16 cellular contexts compared by ENCODE assay signal in the genomic region with DNA sequence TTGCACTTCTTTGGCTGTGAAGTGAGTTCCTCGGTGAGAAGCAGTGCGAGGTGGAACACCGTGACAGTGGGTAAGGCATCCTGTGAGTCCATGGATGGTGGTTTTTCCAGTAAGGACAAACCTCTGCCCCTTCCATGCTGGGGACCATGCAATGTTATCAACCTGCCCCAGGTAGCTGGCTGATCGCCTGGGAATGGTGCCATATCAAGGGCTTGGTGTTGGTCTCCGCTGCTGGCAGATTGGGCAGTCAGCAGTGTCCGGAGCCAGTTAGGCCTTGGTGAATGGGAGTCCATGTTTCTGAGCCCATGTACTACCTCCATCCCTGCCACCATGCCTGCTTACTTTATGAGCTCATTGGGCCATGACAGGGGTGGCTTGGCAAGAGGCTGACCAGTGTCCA.
DNase-seq lines count a peak whose midpoint lies in the region; ATAC-seq, FAIRE-seq and TF ChIP-seq lines count a peak whose summit lies in the region.
"Had no signal": no experiment of that assay in that cellular context is flagged by ENCODE, and none has a peak within 500 bp of the region (broad histone marks: within the 10 kb centered on the region; RNA-seq: fewer than 3 reads in every experiment).

No MANE protein-coding gene starts in this region.

- no peaks in the 10 kb centered on the region for H3K9me3 Mint-ChIP-seq in activated CD8-positive, alpha-beta memory T cell treated with anti-CD3 and anti-CD28 coated beads, Interleukin-2, amount 10 ng/mL, durations not matched to agents 7 days and 5 days (ENCODE audit: low read depth)
- H3K9me3 Mint-ChIP-seq: CD8-positive, alpha-beta T cell had no signal

- DNase-seq in activated CD8-positive, alpha-beta memory T cell treated with anti-CD3 and anti-CD28 coated beads, Interleukin-2, amount 10 ng/mL, durations not matched to agents 7 days and 5 days, result peak; percentile 26
- no peak for DNase-seq in activated CD8-positive, alpha-beta memory T cell treated with anti-CD3 and anti-CD28 coated beads, Interleukin-2, amount 50 U/mL, for 48 hours
- DNase-seq in islet precursor cell (peak; percentile 37), osteoblast (ENCODE audit: insufficient read length, low spot score, missing footprints) (peak; percentile 11), NCI-H2081 treated with DMSO at 0.1 percent for 48 hours (lab: John Stamatoyannopoulos, UW) (no peak), GM12891 (ENCODE audit: insufficient read length, low spot score) (no peak)
- DNase-seq: 8988T; Calu3; CD8-positive, alpha-beta T cell; DMS79 treated with DMSO at 0.1 percent for 48 hours; GF-D8; IMR-90 had no signal

- no peak for TF ChIP-seq POLR2A in GM12891 (IDR thresholded peaks at IDR 0.05; ENCODE audit: low read depth, low read length)

- no peak for FAIRE-seq in GM12891 (lab: Jason Lieb, UNC)
- FAIRE-seq: HTR-8/SVneo had no signal

- no peaks in the 10 kb centered on the region for H3K4me1 Mint-ChIP-seq in activated CD8-positive, alpha-beta memory T cell treated with anti-CD3 and anti-CD28 coated beads, Interleukin-2, amount 10 ng/mL, durations not matched to agents 7 days and 5 days

- no peaks in the 10 kb centered on the region for H3K4me1 ChIP-seq in osteoblast (ENCODE audit: insufficient read depth, low read length)
- H3K4me1 ChIP-seq: HAP-1 had no signal

- no peak overlapping the region for H3K4me2 ChIP-seq in osteoblast (ENCODE audit: insufficient read depth, low read length)
- H3K4me2 ChIP-seq: BLaER1 treated with 17β-estradiol and CSF1 and Interleukin-3, amounts not matched to agents 10 nM and 100 nM had no signal

- no peak overlapping the region for H3K27ac Mint-ChIP-seq in activated CD8-positive, alpha-beta memory T cell treated with anti-CD3 and anti-CD28 coated beads, Interleukin-2, amount 10 ng/mL, durations not matched to agents 7 days and 5 days
- H3K27ac Mint-ChIP-seq: CD8-positive, alpha-beta T cell had no signal

- H3K27me3 Mint-ChIP-seq in activated CD8-positive, alpha-beta memory T cell treated with anti-CD3 and anti-CD28 coated beads, Interleukin-2, amount 10 ng/mL, durations not matched to agents 7 days and 5 days, result peaks cover 28% of the 10 kb centered on the region

- no peaks in the 10 kb centered on the region for H3K36me3 Mint-ChIP-seq in activated CD8-positive, alpha-beta memory T cell treated with anti-CD3 and anti-CD28 coated beads, Interleukin-2, amount 10 ng/mL, durations not matched to agents 7 days and 5 days
- H3K36me3 Mint-ChIP-seq: CD8-positive, alpha-beta T cell had no signal

- CTCF ChIA-PET in activated CD8-positive, alpha-beta memory T cell treated with anti-CD3 and anti-CD28 coated beads, Interleukin-2, amount 10 ng/mL, durations not matched to agents 7 days and 5 days (lab: Charles Lee), result interaction anchor here (0.6 kb wide), 1 partner anchor 817 kb away, joined by 3 read pairs; no protein-coding TSS in a partner anchor

- H3K79me2 ChIP-seq in osteoblast (ENCODE audit: insufficient read depth, low read length), result no peaks in the 10 kb centered on the region

- H2AFZ ChIP-seq in osteoblast (ENCODE audit: low read length), result no peak overlapping the region

- ATAC-seq in activated CD8-positive, alpha-beta memory T cell treated with anti-CD3 and anti-CD28 coated beads, Interleukin-2, amount 10 ng/mL, durations not matched to agents 7 days and 5 days, result no peak
- no peak for ATAC-seq in HG03039 (IDR thresholded peaks at IDR 0.05; ENCODE audit: unreplicated experiment)
- ATAC-seq: CD8-positive, alpha-beta T cell had no signal

- H3K9me3 ChIP-seq in osteoblast (ENCODE audit: low read depth, low read length), result no peaks in the 10 kb centered on the region
- H3K9me3 ChIP-seq: HAP-1 had no signal

- H3K4me3 ChIP-seq in osteoblast (ENCODE audit: insufficient read depth, low read length), result no peak overlapping the region
- H3K4me3 ChIP-seq: BLaER1 treated with 17β-estradiol and CSF1 and Interleukin-3, amounts not matched to agents 10 nM and 100 nM; HAP-1 had no signal

- no peak for TF ChIP-seq CTCF in osteoblast (IDR thresholded peaks at IDR 0.05; ENCODE audit: extremely low read depth, low read depth, low read length)

- peaks cover 4% of the 10 kb centered on the region for H3K27me3 ChIP-seq in osteoblast (ENCODE audit: insufficient read depth, low read length)

- H3K4me3 Mint-ChIP-seq in activated CD8-positive, alpha-beta memory T cell treated with anti-CD3 and anti-CD28 coated beads, Interleukin-2, amount 10 ng/mL, durations not matched to agents 7 days and 5 days, result no peak overlapping the region
- H3K4me3 Mint-ChIP-seq: CD8-positive, alpha-beta T cell had no signal

- H3K36me3 ChIP-seq in osteoblast (ENCODE audit: insufficient read depth, low read length), result no peaks in the 10 kb centered on the region
- H3K36me3 ChIP-seq: BLaER1 treated with 17β-estradiol and CSF1 and Interleukin-3, amounts not matched to agents 10 nM and 100 nM; HAP-1 had no signal

- no peaks in the 10 kb centered on the region for H4K20me1 ChIP-seq in osteoblast (ENCODE audit: insufficient read depth, low read length)
- H4K20me1 ChIP-seq: BLaER1 treated with 17β-estradiol and CSF1 and Interleukin-3, amounts not matched to agents 10 nM and 100 nM had no signal

- no peak overlapping the region for H3K27ac ChIP-seq in osteoblast (ENCODE audit: low read depth, low read length)
- H3K27ac ChIP-seq: BLaER1 treated with 17β-estradiol and CSF1 and Interleukin-3, amounts not matched to agents 10 nM and 100 nM had no signal

TF ChIP-seq in GM12891, 5 proteins besides CTCF, POLR2A, EP300 and RAD21:
- TF ChIP-seq POU2F2 (IDR thresholded peaks at IDR 0.05; ENCODE audit: low read depth, low read length) (no peak), POLR2AphosphoS5 (IDR thresholded peaks at IDR 0.05; ENCODE audit: low read depth, low read length) (no peak), PAX5 (IDR thresholded peaks at IDR 0.05; ENCODE audit: insufficient read depth, low read length, severe bottlenecking) (no peak), TAF1 (IDR thresholded peaks at IDR 0.05; ENCODE audit: low read depth, low read length) (no peak), SPI1 (IDR thresholded peaks at IDR 0.05; ENCODE audit: low read depth, low read length) (no peak)

Comparison
In these comparisons a context has a peak if more than half of its experiments do, and no peak if none do; other contexts are left out.
1. DNase-seq: peak in activated CD8-positive, alpha-beta memory T cell treated with anti-CD3 and anti-CD28 coated beads, Interleukin-2, amount 10 ng/mL, durations not matched to agents 7 days and 5 days (single experiment), islet precursor cell (single experiment) and osteoblast (single experiment); none in activated CD8-positive, alpha-beta memory T cell treated with anti-CD3 and anti-CD28 coated beads, Interleukin-2, amount 50 U/mL, for 48 hours (single experiment), NCI-H2081 treated with DMSO at 0.1 percent for 48 hours (single experiment) and GM12891 (single experiment).